In genomic region chr2:112783187-112783721, GRCh38 we compare ENCODE assay signal across 16 cellular contexts. TPM values are rescaled to one million over a fixed set of nuclear protein-coding genes. Genes with fewer than 3 reads are reported as not detected.
DNase-seq lines count a peak whose midpoint lies in the region; ATAC-seq and TF ChIP-seq lines count a peak whose summit lies in the region.
"Had no signal": no experiment of that assay in that cellular context is flagged by ENCODE, and none has a peak within 500 bp of the region (broad histone marks: within the 10 kb centered on the region; RNA-seq: fewer than 3 reads in every experiment).

No MANE protein-coding gene starts in this region.

- no peaks in the 10 kb centered on the region for H3K9me2 ChIP-seq in GM23248 (ENCODE audit: insufficient read depth)

- ATAC-seq in GM21367 (IDR thresholded peaks at IDR 0.05; ENCODE audit: unreplicated experiment) (no peak), HG03442 (IDR thresholded peaks at IDR 0.05; ENCODE audit: unreplicated experiment) (no peak)

- peaks cover 6% of the 10 kb centered on the region; the same call in 1 of the 2 replicates for H3K4me1 ChIP-seq in GM23248 (ENCODE audit: insufficient read depth)
- H3K4me1 ChIP-seq: right atrium auricular region had no signal

- intact Hi-C loops in Calu3 (cut with micrococcal nuclease; ENCODE audit: unreplicated experiment), result no loop called here
- intact Hi-C loops in activated T-helper 2 cell treated with anti-CD3 and anti-CD28 coated beads, Interferon-gamma antibody, Interleukin-2, Interleukin-4, amounts not matched to agents 10 μg/mL and 5 μg/mL and 100 μg/mL, durations not matched to agents 14 hours and 24 hours and 36 hours (cut with micrococcal nuclease), result no loop called here

- H3K4me1 Mint-ChIP-seq in Calu3 (ENCODE audit: low read depth, unreplicated experiment), result peaks cover 37% of the 10 kb centered on the region
- peaks cover 19% of the 10 kb centered on the region for H3K4me1 Mint-ChIP-seq in activated T-helper 2 cell treated with anti-CD3 and anti-CD28 coated beads, Interferon-gamma antibody, Interleukin-2, Interleukin-4, amounts not matched to agents 10 μg/mL and 5 μg/mL and 100 μg/mL, durations not matched to agents 14 hours and 24 hours and 36 hours (ENCODE audit: low read depth)
- H3K4me1 Mint-ChIP-seq: activated naive CD4-positive, alpha-beta T cell treated with anti-CD3 and anti-CD28 coated beads, Interleukin-2, amount 10 ng/mL, durations not matched to agents 7 days and 5 days had no signal

- no peaks in the 10 kb centered on the region for H3F3A ChIP-seq in GM23248 (ENCODE audit: insufficient read depth)

- DNase-seq in Calu3 (no peak), GM23248 (no peak), lung microvascular endothelial cell (ENCODE audit: low read depth in 2 of 2) (peak; percentile 70 to 82), MV-4-11 (lab: John Stamatoyannopoulos, UW) (no peak), middle frontal gyrus (ENCODE audit: extremely low spot score, low spot score) (no peak)
- no peak for DNase-seq in activated T-helper 2 cell treated with anti-CD3 and anti-CD28 coated beads, Interferon-gamma antibody, Interleukin-2, Interleukin-4, amounts not matched to agents 10 μg/mL and 5 μg/mL and 100 μg/mL, durations not matched to agents 14 hours and 24 hours and 36 hours (ENCODE audit: low spot score)
- DNase-seq: activated naive CD4-positive, alpha-beta T cell treated with anti-CD3 and anti-CD28 coated beads, Interleukin-2, amount 10 ng/mL, durations not matched to agents 7 days and 5 days; dorsolateral prefrontal cortex; NCI-H1092; NCI-H774; WERI-Rb-1 had no signal

- no TSS peak for BruUV-seq in Calu3 (replicated peaks; lab: Mats Ljungman, UMichigan)

- no peaks in the 10 kb centered on the region for H3K27me3 Mint-ChIP-seq in Calu3 (ENCODE audit: unreplicated experiment)
- peaks cover 24% of the 10 kb centered on the region for H3K27me3 Mint-ChIP-seq in activated T-helper 2 cell treated with anti-CD3 and anti-CD28 coated beads, Interferon-gamma antibody, Interleukin-2, Interleukin-4, amounts not matched to agents 10 μg/mL and 5 μg/mL and 100 μg/mL, durations not matched to agents 14 hours and 24 hours and 36 hours (ENCODE audit: low read depth)

- H3K27ac ChIP-seq in GM23248, result no peak overlapping the region
- H3K27ac ChIP-seq: right atrium auricular region, WERI-Rb-1 had no signal

- no peaks in the 10 kb centered on the region for H4K20me1 ChIP-seq in GM23248 (ENCODE audit: insufficient read depth)

- CTCF ChIA-PET in Calu3 (lab: Charles Lee), result interaction anchor here (0.7 to 2.2 kb wide), 2 partner anchors 138 to 158 kb away, joined by 7 read pairs; partner anchors contain the start of gene SLC20A1

- no peak for TF ChIP-seq CTCF in Calu3 (IDR thresholded peaks at IDR 0.05; ENCODE audit: unreplicated experiment)

- H2AFZ ChIP-seq in GM23248, result peak overlapping the region; percentile 59; the same call in 1 of the 2 replicates

- in situ Hi-C loops in GM23248 (cut with MboI), result no loop called here

- whole genome bisulfite sequencing in GM23248 (ENCODE audit: low coverage in 1 of 2, low lambda C conversion rate in 2 of 2, missing lambda C conversion rate in 2 of 2), 2 experiments, result 69 to 78% methylated on average over 3 of the region's 3 CpGs

- peak overlapping the region; percentile 68 for H3K4me3 Mint-ChIP-seq in Calu3 (ENCODE audit: low read depth, unreplicated experiment)
- H3K4me3 Mint-ChIP-seq in activated T-helper 2 cell treated with anti-CD3 and anti-CD28 coated beads, Interferon-gamma antibody, Interleukin-2, Interleukin-4, amounts not matched to agents 10 μg/mL and 5 μg/mL and 100 μg/mL, durations not matched to agents 14 hours and 24 hours and 36 hours (ENCODE audit: low read depth), result peak overlapping the region; percentile 51
- H3K4me3 Mint-ChIP-seq: activated naive CD4-positive, alpha-beta T cell treated with anti-CD3 and anti-CD28 coated beads, Interleukin-2, amount 10 ng/mL, durations not matched to agents 7 days and 5 days had no signal

- no peak overlapping the region for H3K4me3 ChIP-seq in GM23248
- H3K4me3 ChIP-seq: right atrium auricular region had no signal

- H3K36me3 Mint-ChIP-seq in Calu3 (ENCODE audit: insufficient read depth, unreplicated experiment), result peaks cover 44% of the 10 kb centered on the region
- H3K36me3 Mint-ChIP-seq in activated T-helper 2 cell treated with anti-CD3 and anti-CD28 coated beads, Interferon-gamma antibody, Interleukin-2, Interleukin-4, amounts not matched to agents 10 μg/mL and 5 μg/mL and 100 μg/mL, durations not matched to agents 14 hours and 24 hours and 36 hours (ENCODE audit: low read depth), result no peaks in the 10 kb centered on the region

- H3K4me2 ChIP-seq in GM23248 (ENCODE audit: unreplicated experiment), result no peak overlapping the region

- H3K36me3 ChIP-seq in GM23248 (ENCODE audit: low read depth), result no peaks in the 10 kb centered on the region
- H3K36me3 ChIP-seq: neutrophil, right atrium auricular region, WERI-Rb-1 had no signal

- no peaks in the 10 kb centered on the region for H3K9me3 Mint-ChIP-seq in Calu3 (ENCODE audit: low read depth, unreplicated experiment)
- H3K9me3 Mint-ChIP-seq in activated T-helper 2 cell treated with anti-CD3 and anti-CD28 coated beads, Interferon-gamma antibody, Interleukin-2, Interleukin-4, amounts not matched to agents 10 μg/mL and 5 μg/mL and 100 μg/mL, durations not matched to agents 14 hours and 24 hours and 36 hours, result no peaks in the 10 kb centered on the region
- H3K9me3 Mint-ChIP-seq: activated naive CD4-positive, alpha-beta T cell treated with anti-CD3 and anti-CD28 coated beads, Interleukin-2, amount 10 ng/mL, durations not matched to agents 7 days and 5 days had no signal

- no peaks in the 10 kb centered on the region for H3K9me3 ChIP-seq in GM23248 (ENCODE audit: low read depth)
- H3K9me3 ChIP-seq: neutrophil, right atrium auricular region had no signal

- H3K9ac ChIP-seq in GM23248, result no peak overlapping the region

- H3K79me2 ChIP-seq in GM23248 (ENCODE audit: insufficient read depth), result no peaks in the 10 kb centered on the region

- H3K27ac Mint-ChIP-seq in Calu3 (ENCODE audit: unreplicated experiment), result peak overlapping the region; percentile 70
- H3K27ac Mint-ChIP-seq in activated T-helper 2 cell treated with anti-CD3 and anti-CD28 coated beads, Interferon-gamma antibody, Interleukin-2, Interleukin-4, amounts not matched to agents 10 μg/mL and 5 μg/mL and 100 μg/mL, durations not matched to agents 14 hours and 24 hours and 36 hours, result no peak overlapping the region
- H3K27ac Mint-ChIP-seq: activated naive CD4-positive, alpha-beta T cell treated with anti-CD3 and anti-CD28 coated beads, Interleukin-2, amount 10 ng/mL, durations not matched to agents 7 days and 5 days had no signal

- H3K27me3 ChIP-seq in GM23248 (replicated peaks; ENCODE audit: insufficient read depth), result no peaks in the 10 kb centered on the region
- H3K27me3 ChIP-seq: dorsolateral prefrontal cortex, neutrophil, right atrium auricular region had no signal

RNA-seq across cellular contexts. Expression of gene IL1A, which starts 1.0 kb away (rescaled TPM):
- total RNA-seq in Calu3 (2022) (6.4 and 14.4 TPM in 2 replicates), lung microvascular endothelial cell (under 0.01 TPM in 1 of 2 replicates, not detected in the other)
- total RNA-seq in GM23248 (2014; rRNA removed; shearing (Covaris generic)), result 0.54 TPM in 1 of 2 replicates, not detected in the other
- 0.14 TPM in 1 of 2 replicates, not detected in the other for polyA plus RNA-seq in GM23248 (2016; fragmentation: Nextera tagmentation; extraction: Ambion mirVana)
- 6.8 and 7.0 TPM in 2 replicates for total RNA-seq in activated T-helper 2 cell treated with anti-CD3 and anti-CD28 coated beads, Interferon-gamma antibody, Interleukin-2, Interleukin-4, amounts not matched to agents 10 μg/mL and 5 μg/mL and 100 μg/mL, durations not matched to agents 14 hours and 24 hours and 36 hours
- total RNA-seq: right atrium auricular region had no signal

RNA-seq across cellular contexts. Expression of gene CKAP2L, which starts 18.8 kb away (rescaled TPM):
- total RNA-seq in Calu3 (2022) (27.4 and 42.5 TPM in 2 replicates), lung microvascular endothelial cell (0.60 and 2.0 TPM in 2 replicates)
- 5.2 and 6.6 TPM in 2 replicates for total RNA-seq in GM23248 (2014; rRNA removed; shearing (Covaris generic))
- polyA plus RNA-seq in GM23248 (2016; fragmentation: Nextera tagmentation; extraction: Ambion mirVana), result 9.0 and 10.9 TPM in 2 replicates
- total RNA-seq in activated T-helper 2 cell treated with anti-CD3 and anti-CD28 coated beads, Interferon-gamma antibody, Interleukin-2, Interleukin-4, amounts not matched to agents 10 μg/mL and 5 μg/mL and 100 μg/mL, durations not matched to agents 14 hours and 24 hours and 36 hours, result 24.4 and 27.2 TPM in 2 replicates

RNA-seq across cellular contexts. Expression of gene IL1B, which starts 53.3 kb away (rescaled TPM):
- total RNA-seq in Calu3 (2022) (4.1 and 15.5 TPM in 2 replicates), lung microvascular endothelial cell (0.22 TPM in 1 of 2 replicates, not detected in the other)
- 0.86 and 3.8 TPM in 2 replicates for total RNA-seq in GM23248 (2014; rRNA removed; shearing (Covaris generic))
- polyA plus RNA-seq in GM23248 (2016; fragmentation: Nextera tagmentation; extraction: Ambion mirVana), result 1.1 and 2.2 TPM in 2 replicates
- total RNA-seq in activated T-helper 2 cell treated with anti-CD3 and anti-CD28 coated beads, Interferon-gamma antibody, Interleukin-2, Interleukin-4, amounts not matched to agents 10 μg/mL and 5 μg/mL and 100 μg/mL, durations not matched to agents 14 hours and 24 hours and 36 hours, result not detected in 2 replicates
- total RNA-seq: fibroblast of lung had no signal

Comparison
In these comparisons a context has a peak if more than half of its experiments do, and no peak if none do; other contexts are left out.
1. DNase-seq: peak in lung microvascular endothelial cell (2 of 2); none in Calu3 (single experiment), GM23248 (single experiment), activated T-helper 2 cell treated with anti-CD3 and anti-CD28 coated beads, Interferon-gamma antibody, Interleukin-2, Interleukin-4, amounts not matched to agents 10 μg/mL and 5 μg/mL and 100 μg/mL, durations not matched to agents 14 hours and 24 hours and 36 hours (single experiment), MV-4-11 (single experiment) and middle frontal gyrus (single experiment).